In the genomic region with DNA sequence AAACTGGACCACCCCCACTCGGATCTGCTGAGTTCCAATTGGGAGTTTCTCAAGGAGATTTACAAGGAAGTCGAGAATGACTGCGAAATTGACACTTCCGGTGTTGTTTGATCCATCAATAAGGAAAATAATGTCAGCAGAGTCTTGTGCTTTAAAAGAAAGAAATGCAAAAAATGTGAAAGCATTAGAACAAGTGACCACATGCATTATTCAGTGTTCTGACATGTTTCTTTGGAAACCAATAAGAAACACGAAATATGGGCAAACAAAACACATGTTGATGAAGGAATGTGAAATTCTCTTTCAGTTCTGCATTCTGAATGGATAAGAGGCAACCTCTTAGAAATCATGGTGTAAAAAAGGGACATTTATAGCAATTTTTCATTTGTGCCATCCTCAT, we compare ENCODE assay signal across 1 cellular context.
TF ChIP-seq lines count a peak whose summit lies in the region.

No MANE protein-coding gene starts in this region.

TF ChIP-seq in IMR-90, 13 proteins besides CTCF, POLR2A, EP300 and RAD21:
- TF ChIP-seq RFX5 (IDR thresholded peaks at IDR 0.05; ENCODE audit: low read depth, low read length) (no peak), FOS (IDR thresholded peaks at IDR 0.05; ENCODE audit: low read depth, low read length) (no peak)
- TF ChIP-seq, protein P1, sequence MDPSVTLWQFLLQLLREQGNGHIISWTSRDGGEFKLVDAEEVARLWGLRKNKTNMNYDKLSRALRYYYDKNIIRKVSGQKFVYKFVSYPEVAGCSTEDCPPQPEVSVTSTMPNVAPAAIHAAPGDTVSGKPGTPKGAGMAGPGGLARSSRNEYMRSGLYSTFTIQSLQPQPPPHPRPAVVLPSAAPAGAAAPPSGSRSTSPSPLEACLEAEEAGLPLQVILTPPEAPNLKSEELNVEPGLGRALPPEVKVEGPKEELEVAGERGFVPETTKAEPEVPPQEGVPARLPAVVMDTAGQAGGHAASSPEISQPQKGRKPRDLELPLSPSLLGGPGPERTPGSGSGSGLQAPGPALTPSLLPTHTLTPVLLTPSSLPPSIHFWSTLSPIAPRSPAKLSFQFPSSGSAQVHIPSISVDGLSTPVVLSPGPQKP (IDR thresholded peaks at IDR 0.05; ENCODE audit: borderline replicate concordance, low read depth, low read length): no peak
